ENCODE assay signal across 1 cellular context in genomic region chr15:92809880-92810361, GRCh38.
TF ChIP-seq lines count a peak whose summit lies in the region.

No MANE protein-coding gene starts in this region.

TF ChIP-seq in K562, 482 proteins besides CTCF, POLR2A, EP300 and RAD21 (continued from another document):
- no peak for TF ChIP-seq GTF3C2 (IDR thresholded peaks at IDR 0.05; ENCODE audit: borderline replicate concordance, extremely low read depth, insufficient read length)
- TF ChIP-seq CGGBP1 (CRISPR knock-in tag; IDR thresholded peaks at IDR 0.05), result no peak
- peak; percentile 80 for TF ChIP-seq NCOA1 (IDR thresholded peaks at IDR 0.05; ENCODE audit: low read depth)
- TF ChIP-seq MED1 (CRISPR knock-in tag; IDR thresholded peaks at IDR 0.05; ENCODE audit: borderline replicate concordance), result no peak
- TF ChIP-seq CEBPZ (IDR thresholded peaks at IDR 0.05; ENCODE audit: borderline replicate concordance, low read depth, low read length), result no peak
- no peak for TF ChIP-seq SNAPC5 (CRISPR knock-in tag; IDR thresholded peaks at IDR 0.05)
- no peak for TF ChIP-seq ZNF280B (CRISPR knock-in tag; IDR thresholded peaks at IDR 0.05)
- TF ChIP-seq REST (CRISPR knock-in tag; IDR thresholded peaks at IDR 0.05; ENCODE audit: low read depth), result 0 out of 2 replicates have a peak, but pooled peaks have one; percentile 31
- no peak for TF ChIP-seq ZNF644 (tag; IDR thresholded peaks at IDR 0.05; ENCODE audit: low read depth)
- TF ChIP-seq NFRKB (IDR thresholded peaks at IDR 0.05; ENCODE audit: low read depth), result no peak
- TF ChIP-seq KLF1 (tag; IDR thresholded peaks at IDR 0.05), result no peak
- TF ChIP-seq MIER1 (IDR thresholded peaks at IDR 0.05; ENCODE audit: low read depth), result peak; percentile 59; the same call in 1 of the 2 replicates
- TF ChIP-seq ZNF311 (CRISPR knock-in tag; IDR thresholded peaks at IDR 0.05), result no peak
- TF ChIP-seq CREBBP (IDR thresholded peaks at IDR 0.05; ENCODE audit: low read depth, low read length), result no peak
- TF ChIP-seq ZNF134 (CRISPR knock-in tag; conservative IDR thresholded peaks at IDR 0.05), result no peak
- no peak for TF ChIP-seq DIDO1 (tag; IDR thresholded peaks at IDR 0.05; ENCODE audit: low read depth)
